Comparison of ENCODE assay signal across 1 cellular context in genomic region chr11:94757037-94757681, GRCh38.
TF ChIP-seq lines count a peak whose summit lies in the region.

No MANE protein-coding gene starts in this region.

TF ChIP-seq in WTC11, 78 proteins besides CTCF, POLR2A, EP300 and RAD21 (continued from another document):
- TF ChIP-seq, protein P1, sequence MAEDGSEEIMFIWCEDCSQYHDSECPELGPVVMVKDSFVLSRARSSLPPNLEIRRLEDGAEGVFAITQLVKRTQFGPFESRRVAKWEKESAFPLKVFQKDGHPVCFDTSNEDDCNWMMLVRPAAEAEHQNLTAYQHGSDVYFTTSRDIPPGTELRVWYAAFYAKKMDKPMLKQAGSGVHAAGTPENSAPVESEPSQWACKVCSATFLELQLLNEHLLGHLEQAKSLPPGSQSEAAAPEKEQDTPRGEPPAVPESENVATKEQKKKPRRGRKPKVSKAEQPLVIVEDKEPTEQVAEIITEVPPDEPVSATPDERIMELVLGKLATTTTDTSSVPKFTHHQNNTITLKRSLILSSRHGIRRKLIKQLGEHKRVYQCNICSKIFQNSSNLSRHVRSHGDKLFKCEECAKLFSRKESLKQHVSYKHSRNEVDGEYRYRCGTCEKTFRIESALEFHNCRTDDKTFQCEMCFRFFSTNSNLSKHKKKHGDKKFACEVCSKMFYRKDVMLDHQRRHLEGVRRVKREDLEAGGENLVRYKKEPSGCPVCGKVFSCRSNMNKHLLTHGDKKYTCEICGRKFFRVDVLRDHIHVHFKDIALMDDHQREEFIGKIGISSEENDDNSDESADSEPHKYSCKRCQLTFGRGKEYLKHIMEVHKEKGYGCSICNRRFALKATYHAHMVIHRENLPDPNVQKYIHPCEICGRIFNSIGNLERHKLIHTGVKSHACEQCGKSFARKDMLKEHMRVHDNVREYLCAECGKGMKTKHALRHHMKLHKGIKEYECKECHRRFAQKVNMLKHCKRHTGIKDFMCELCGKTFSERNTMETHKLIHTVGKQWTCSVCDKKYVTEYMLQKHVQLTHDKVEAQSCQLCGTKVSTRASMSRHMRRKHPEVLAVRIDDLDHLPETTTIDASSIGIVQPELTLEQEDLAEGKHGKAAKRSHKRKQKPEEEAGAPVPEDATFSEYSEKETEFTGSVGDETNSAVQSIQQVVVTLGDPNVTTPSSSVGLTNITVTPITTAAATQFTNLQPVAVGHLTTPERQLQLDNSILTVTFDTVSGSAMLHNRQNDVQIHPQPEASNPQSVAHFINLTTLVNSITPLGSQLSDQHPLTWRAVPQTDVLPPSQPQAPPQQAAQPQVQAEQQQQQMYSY (CRISPR knock-in tag; IDR thresholded peaks at IDR 0.05): no peak
- TF ChIP-seq ZSCAN18 (CRISPR knock-in tag; IDR thresholded peaks at IDR 0.05) (no peak), TP53 (CRISPR knock-in tag; IDR thresholded peaks at IDR 0.05) (no peak), RELA (CRISPR knock-in tag; IDR thresholded peaks at IDR 0.05; ENCODE audit: borderline replicate concordance) (no peak), E2F1 (CRISPR knock-in tag; IDR thresholded peaks at IDR 0.05) (no peak), ESRRA (CRISPR knock-in tag; IDR thresholded peaks at IDR 0.05; ENCODE audit: borderline replicate concordance) (no peak), SP1 (CRISPR knock-in tag; conservative IDR thresholded peaks at IDR 0.05) (no peak), ZNF416 (CRISPR knock-in tag; IDR thresholded peaks at IDR 0.05) (no peak), HMGA2 (CRISPR knock-in tag; IDR thresholded peaks at IDR 0.05) (no peak), E2F5 (CRISPR knock-in tag; IDR thresholded peaks at IDR 0.05) (no peak), CREM (CRISPR knock-in tag; IDR thresholded peaks at IDR 0.05) (no peak)
- TF ChIP-seq, protein P2, sequence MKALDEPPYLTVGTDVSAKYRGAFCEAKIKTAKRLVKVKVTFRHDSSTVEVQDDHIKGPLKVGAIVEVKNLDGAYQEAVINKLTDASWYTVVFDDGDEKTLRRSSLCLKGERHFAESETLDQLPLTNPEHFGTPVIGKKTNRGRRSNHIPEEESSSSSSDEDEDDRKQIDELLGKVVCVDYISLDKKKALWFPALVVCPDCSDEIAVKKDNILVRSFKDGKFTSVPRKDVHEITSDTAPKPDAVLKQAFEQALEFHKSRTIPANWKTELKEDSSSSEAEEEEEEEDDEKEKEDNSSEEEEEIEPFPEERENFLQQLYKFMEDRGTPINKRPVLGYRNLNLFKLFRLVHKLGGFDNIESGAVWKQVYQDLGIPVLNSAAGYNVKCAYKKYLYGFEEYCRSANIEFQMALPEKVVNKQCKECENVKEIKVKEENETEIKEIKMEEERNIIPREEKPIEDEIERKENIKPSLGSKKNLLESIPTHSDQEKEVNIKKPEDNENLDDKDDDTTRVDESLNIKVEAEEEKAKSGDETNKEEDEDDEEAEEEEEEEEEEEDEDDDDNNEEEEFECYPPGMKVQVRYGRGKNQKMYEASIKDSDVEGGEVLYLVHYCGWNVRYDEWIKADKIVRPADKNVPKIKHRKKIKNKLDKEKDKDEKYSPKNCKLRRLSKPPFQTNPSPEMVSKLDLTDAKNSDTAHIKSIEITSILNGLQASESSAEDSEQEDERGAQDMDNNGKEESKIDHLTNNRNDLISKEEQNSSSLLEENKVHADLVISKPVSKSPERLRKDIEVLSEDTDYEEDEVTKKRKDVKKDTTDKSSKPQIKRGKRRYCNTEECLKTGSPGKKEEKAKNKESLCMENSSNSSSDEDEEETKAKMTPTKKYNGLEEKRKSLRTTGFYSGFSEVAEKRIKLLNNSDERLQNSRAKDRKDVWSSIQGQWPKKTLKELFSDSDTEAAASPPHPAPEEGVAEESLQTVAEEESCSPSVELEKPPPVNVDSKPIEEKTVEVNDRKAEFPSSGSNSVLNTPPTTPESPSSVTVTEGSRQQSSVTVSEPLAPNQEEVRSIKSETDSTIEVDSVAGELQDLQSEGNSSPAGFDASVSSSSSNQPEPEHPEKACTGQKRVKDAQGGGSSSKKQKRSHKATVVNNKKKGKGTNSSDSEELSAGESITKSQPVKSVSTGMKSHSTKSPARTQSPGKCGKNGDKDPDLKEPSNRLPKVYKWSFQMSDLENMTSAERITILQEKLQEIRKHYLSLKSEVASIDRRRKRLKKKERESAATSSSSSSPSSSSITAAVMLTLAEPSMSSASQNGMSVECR (CRISPR knock-in tag; IDR thresholded peaks at IDR 0.05; ENCODE audit: borderline replicate concordance): no peak
